In the genomic region with DNA sequence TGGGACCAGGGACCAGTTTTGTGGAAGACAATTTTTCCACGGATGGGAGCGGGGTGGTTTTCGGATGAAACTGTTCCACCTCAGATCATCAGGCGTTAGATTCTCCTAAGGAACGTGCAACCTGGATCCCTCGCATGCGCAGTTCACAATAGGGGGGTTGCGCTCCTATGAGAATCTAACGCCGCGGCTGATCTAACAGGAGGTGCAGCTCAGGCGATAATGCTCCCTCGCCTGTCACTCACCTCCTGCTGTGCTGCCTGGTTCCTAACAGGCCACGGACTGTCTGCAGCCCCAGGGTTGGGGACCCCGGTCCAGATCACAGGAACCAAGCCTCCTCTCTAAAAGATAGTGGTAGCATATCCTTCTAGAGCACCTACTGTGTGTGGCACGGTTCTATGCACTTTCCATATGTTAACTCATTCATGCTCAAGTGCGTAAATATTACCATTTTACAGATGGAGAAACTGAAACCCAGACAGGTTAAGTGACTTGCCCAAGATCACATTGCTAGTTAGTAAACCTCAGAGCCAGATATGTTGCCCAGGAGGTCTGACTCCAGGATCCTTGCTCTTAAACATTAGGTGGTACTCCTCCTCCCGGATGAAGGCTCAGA, we compare ENCODE assay signal across 15 cellular contexts. TPM values are rescaled to one million over a fixed set of nuclear protein-coding genes. Genes with fewer than 3 reads are reported as not detected.
"Had no signal": no experiment of that assay in that cellular context is flagged by ENCODE, and none has a peak within 500 bp of the region (broad histone marks: within the 10 kb centered on the region; RNA-seq: fewer than 3 reads in every experiment).

No MANE protein-coding gene starts in this region.

- DNase-seq: activated B cell treated with CpG ODN at 0.5 μM for 24 hours; activated CD4-positive, alpha-beta T cell treated with anti-CD3 and anti-CD28 coated beads, Interleukin-2, amount 10 ng/mL, durations not matched to agents 24 days and 14 days; activated CD8-positive, alpha-beta memory T cell treated with anti-CD3 and anti-CD28 coated beads, Interleukin-2, amount 50 U/mL, for 48 hours; activated gamma-delta T cell treated with Interleukin-2 at 50 U/mL for 16 hours; dermis blood vessel endothelial cell; endodermal cell; mammary epithelial cell; stimulated activated CD4-positive, alpha-beta T cell treated with anti-CD3 and anti-CD28 coated beads, Interleukin-15, amount 100 ng/mL, for 24 hours had no signal

- H3K27ac Mint-ChIP-seq: activated B cell treated with CpG ODN at 0.5 μM for 24 hours; activated CD4-positive, alpha-beta T cell treated with anti-CD3 and anti-CD28 coated beads, Interleukin-2, amount 10 ng/mL, durations not matched to agents 24 days and 14 days; activated naive CD8-positive, alpha-beta T cell; activated T-cell treated with anti-CD3 and anti-CD28 coated beads, Interleukin-2, amount 50 U/mL, for 72 hours; endodermal cell; naive thymus-derived CD4-positive, alpha-beta T cell; T-helper 17 cell had no signal

- H3K4me1 Mint-ChIP-seq: activated CD4-positive, alpha-beta T cell treated with anti-CD3 and anti-CD28 coated beads, Interleukin-2, amount 10 ng/mL, durations not matched to agents 24 days and 14 days had no signal

- H3K27ac ChIP-seq: upper lobe of left lung had no signal

- H3K27me3 ChIP-seq: gastroesophageal sphincter, upper lobe of left lung had no signal

- H3K9me3 Mint-ChIP-seq: activated B cell treated with CpG ODN at 0.5 μM for 24 hours; activated CD4-positive, alpha-beta T cell treated with anti-CD3 and anti-CD28 coated beads, Interleukin-2, amount 10 ng/mL, durations not matched to agents 24 days and 14 days; activated T-cell treated with anti-CD3 and anti-CD28 coated beads, Interleukin-2, amount 50 U/mL, for 72 hours; endodermal cell; naive thymus-derived CD4-positive, alpha-beta T cell had no signal

- H3K36me3 Mint-ChIP-seq: activated naive CD8-positive, alpha-beta T cell; naive thymus-derived CD4-positive, alpha-beta T cell had no signal

- H3K36me3 ChIP-seq: gastroesophageal sphincter, upper lobe of left lung had no signal

- H3K4me3 Mint-ChIP-seq: activated B cell treated with CpG ODN at 0.5 μM for 24 hours; activated CD4-positive, alpha-beta T cell treated with anti-CD3 and anti-CD28 coated beads, Interleukin-2, amount 10 ng/mL, durations not matched to agents 24 days and 14 days; activated naive CD8-positive, alpha-beta T cell; endodermal cell; T-helper 17 cell had no signal

- H3K9me3 ChIP-seq: gastroesophageal sphincter, upper lobe of left lung had no signal

- H3K27me3 Mint-ChIP-seq: activated B cell treated with CpG ODN at 0.5 μM for 24 hours; activated naive CD8-positive, alpha-beta T cell; T-helper 17 cell had no signal

- H3K4me3 ChIP-seq: skin epidermis had no signal

- ATAC-seq: gastroesophageal sphincter; naive thymus-derived CD4-positive, alpha-beta T cell; T-helper 17 cell had no signal

RNA-seq across cellular contexts. Expression of gene SPDEF, which starts 25.3 kb away (rescaled TPM):
- total RNA-seq: activated CD4-positive, alpha-beta T cell treated with anti-CD3 and anti-CD28 coated beads, Interleukin-2, amount 10 ng/mL, durations not matched to agents 24 days and 14 days had no signal
- polyA plus RNA-seq: mammary epithelial cell; naive thymus-derived CD4-positive, alpha-beta T cell had no signal
